ENCODE assay signal across 8 cellular contexts in the genomic region with DNA sequence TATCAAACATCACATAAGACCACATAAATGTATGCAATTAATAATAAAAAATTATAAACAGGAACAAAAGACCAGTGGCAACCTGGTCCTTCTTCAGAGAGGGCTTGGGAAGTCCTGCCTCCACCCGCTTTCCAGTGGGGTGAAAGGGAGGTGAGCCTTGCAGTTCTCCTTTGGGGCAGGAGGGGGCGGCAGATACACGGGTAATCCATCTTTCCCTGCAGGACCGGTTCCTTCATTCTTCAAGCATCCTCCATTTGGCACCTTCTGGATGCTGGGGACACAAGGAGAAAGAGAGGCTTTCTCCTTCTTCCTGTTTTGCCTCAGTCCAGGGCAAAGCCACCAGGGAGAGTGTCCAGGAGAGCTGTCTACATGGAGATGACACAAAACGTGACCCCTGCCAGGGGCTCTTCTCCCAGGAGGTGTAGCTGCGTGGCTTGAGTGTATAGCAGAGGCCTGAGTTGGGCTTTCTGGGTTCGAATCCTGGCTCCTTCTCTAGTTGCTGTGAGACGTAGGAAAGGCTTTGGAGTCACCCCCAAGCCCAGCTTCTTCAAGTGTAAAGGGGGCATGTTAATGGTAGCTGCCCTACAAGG. TPM values are rescaled to one million over a fixed set of nuclear protein-coding genes. Genes with fewer than 3 reads are reported as not detected.
DNase-seq lines count a peak whose midpoint lies in the region; ATAC-seq, FAIRE-seq and TF ChIP-seq lines count a peak whose summit lies in the region.

No MANE protein-coding gene starts in this region.

- H3K18ac ChIP-seq in H1 (ENCODE audit: extremely low read depth, low read length) = no peak overlapping the region

- H2AFZ ChIP-seq in H1 (ENCODE audit: low read length) = no peak overlapping the region

- peaks cover 2% of the 10 kb centered on the region for H3K4me1 Mint-ChIP-seq in activated CD8-positive, alpha-beta T cell treated with anti-CD3 and anti-CD28 coated beads for 36 hours (ENCODE audit: low read depth)
- H3K4me1 Mint-ChIP-seq in mesothelial cell of epicardium = peaks cover 3% of the 10 kb centered on the region

- no peak overlapping the region for H3K9ac ChIP-seq in H1 (replicated peaks in 1 of 4; ENCODE audit: extremely low read depth in 1 of 4, low read depth in 3 of 4, low read length in 3 of 4)

- TF ChIP-seq CTCF in activated CD8-positive, alpha-beta T cell treated with anti-CD3 and anti-CD28 coated beads for 36 hours (IDR thresholded peaks at IDR 0.05) = peak; percentile 95
- TF ChIP-seq CTCF in H1 (IDR thresholded peaks at IDR 0.05; ENCODE audit: control extremely low read depth in 1 of 3, insufficient read depth in 1 of 3, low read depth in 1 of 3, low read length in 3 of 3) (peak; percentile 83 to 96 (median 96)), mesothelial cell of epicardium (IDR thresholded peaks at IDR 0.05; ENCODE audit: unreplicated experiment) (peak; percentile 90)

- no peaks in the 10 kb centered on the region for H3K23me2 ChIP-seq in H1 (ENCODE audit: low read depth, low read length)

- POLR2A ChIA-PET in activated CD8-positive, alpha-beta T cell treated with anti-CD3 and anti-CD28 coated beads for 36 hours (lab: Charles Lee) = no interaction called here
- POLR2A ChIA-PET in H1 (lab: Charles Lee; ENCODE audit: partially characterized antibody) = no interaction called here

- no peak overlapping the region for H4K91ac ChIP-seq in H1 (replicated peaks; ENCODE audit: insufficient read length, low read length)

- H3K23ac ChIP-seq in H1 (ENCODE audit: insufficient read length) = no peak overlapping the region

- no peak for TF ChIP-seq EP300 in H1 (IDR thresholded peaks at IDR 0.05; ENCODE audit: borderline replicate concordance in 1 of 2, low read depth in 2 of 2, low read length in 2 of 2)

- DNase-seq in AG20443 (ENCODE audit: low spot score) = peak; percentile 90
- DNase-seq in H7 = peak; percentile 87
- peak; percentile 88 for DNase-seq in NCI-H82 (lab: John Stamatoyannopoulos, UW)
- peak; percentile 81 for DNase-seq in activated CD8-positive, alpha-beta T cell treated with anti-CD3 and anti-CD28 coated beads for 36 hours
- DNase-seq in H1 (ENCODE audit: low read depth in 1 of 2, low spot score in 2 of 2) = peak; percentile 51 to 95
- DNase-seq in mesothelial cell of epicardium (ENCODE audit: low spot score in 2 of 2, unreplicated experiment in 2 of 2) = peak; percentile 44 to 87
- DNase-seq in stimulated activated CD8-positive, alpha-beta memory T cell treated with anti-CD3 and anti-CD28 coated beads, Interleukin-4, amount 100 ng/mL, for 4 hours (ENCODE audit: low read depth in 2 of 2, low spot score in 1 of 2) = peak; percentile 48 to 59

- H4K20me1 ChIP-seq in H1 (replicated peaks in 1 of 2; ENCODE audit: control insufficient read depth in 1 of 2, insufficient read depth in 2 of 2, low read length in 2 of 2) = no peaks in the 10 kb centered on the region

- H2BK120ac ChIP-seq in H1 (replicated peaks; ENCODE audit: low read depth, low read length) = no peak overlapping the region

- no peak overlapping the region for H2BK5ac ChIP-seq in H1 (ENCODE audit: low read depth, low read length)

- no peaks in the 10 kb centered on the region for H3K4me1 ChIP-seq in H1 (replicated peaks in 1 of 4; ENCODE audit: control insufficient read depth in 3 of 4, insufficient read depth in 4 of 4, low read length in 3 of 4)

- H2AK5ac ChIP-seq in H1 (ENCODE audit: low read depth, low read length) = no peak overlapping the region

- no peak overlapping the region for H3K27ac ChIP-seq in H1 (ENCODE audit: low read depth, low read length)

- peaks cover 2% of the 10 kb centered on the region for H3K36me3 Mint-ChIP-seq in activated CD8-positive, alpha-beta T cell treated with anti-CD3 and anti-CD28 coated beads for 36 hours (ENCODE audit: low read depth)
- peaks cover 3% of the 10 kb centered on the region for H3K36me3 Mint-ChIP-seq in mesothelial cell of epicardium

- ATAC-seq in activated CD8-positive, alpha-beta T cell treated with anti-CD3 and anti-CD28 coated beads for 36 hours = peak; percentile 89
- no peak for ATAC-seq in GM21737 (IDR thresholded peaks at IDR 0.05; ENCODE audit: unreplicated experiment)

- no peak overlapping the region for H3K4me2 ChIP-seq in H1 (ENCODE audit: insufficient read depth in 1 of 2, low read depth in 2 of 2, low read length in 2 of 2)

- H3K4ac ChIP-seq in H1 (replicated peaks; ENCODE audit: insufficient read length, low read depth, low read length) = no peak overlapping the region

- H3K27me3 ChIP-seq in H7 (ENCODE audit: control insufficient read depth, insufficient read depth, low read length) (no peaks in the 10 kb centered on the region), H1 (replicated peaks in 1 of 4; ENCODE audit: control insufficient read depth in 3 of 4, extremely low read depth in 1 of 4, insufficient read depth in 3 of 4, low read length in 3 of 4) (no peaks in the 10 kb centered on the region)

- CTCF ChIA-PET in activated CD8-positive, alpha-beta T cell treated with anti-CD3 and anti-CD28 coated beads for 36 hours (lab: Charles Lee) = interaction anchor here (0.6 to 3.3 kb wide), 35 partner anchors 9 to 1247 kb away, joined by 3 to 19 read pairs (median 4); no protein-coding TSS in a partner anchor
- CTCF ChIA-PET in H1 (lab: Charles Lee; ENCODE audit: partially characterized antibody) = interaction anchor here (0.7 to 7.0 kb wide), 28 partner anchors 9 to 1016 kb away, joined by 3 to 70 read pairs (median 4); no protein-coding TSS in a partner anchor

- no peak overlapping the region for H3K4me3 Mint-ChIP-seq in activated CD8-positive, alpha-beta T cell treated with anti-CD3 and anti-CD28 coated beads for 36 hours
- H3K4me3 Mint-ChIP-seq in mesothelial cell of epicardium = no peak overlapping the region

- H2BK20ac ChIP-seq in H1 (ENCODE audit: low read length) = no peak overlapping the region

- H4K8ac ChIP-seq in H1 (ENCODE audit: extremely low read depth, insufficient read depth, low read length) = no peak overlapping the region

- no peak overlapping the region for H2BK12ac ChIP-seq in H1 (ENCODE audit: low read depth, low read length)

- FAIRE-seq in H1 (lab: Jason Lieb, UNC) = peak; percentile 58

- H2BK15ac ChIP-seq in H1 (ENCODE audit: low read length) = no peak overlapping the region

- intact Hi-C loops in activated CD8-positive, alpha-beta T cell treated with anti-CD3 and anti-CD28 coated beads for 36 hours (cut with micrococcal nuclease) = loop anchor here (10.0 kb wide), 1 partner anchor 989 kb away; no protein-coding TSS in a partner anchor

- H3K4me3 ChIP-seq in H7 (ENCODE audit: insufficient read depth, low read depth, low read length) = no peak overlapping the region
- H3K4me3 ChIP-seq in H1 (ENCODE audit: extremely low read depth in 1 of 4, insufficient read depth in 2 of 4, low read depth in 3 of 4, low read length in 4 of 4) = no peak overlapping the region

- no peak overlapping the region for H4K5ac ChIP-seq in H1 (ENCODE audit: insufficient read length, low read depth, low read length)

- no peaks in the 10 kb centered on the region for H3K79me1 ChIP-seq in H1 (ENCODE audit: low read depth, low read length)

- whole genome bisulfite sequencing in H1 (ENCODE audit: extremely low coverage in 1 of 2, insufficient coverage in 1 of 2, insufficient read length in 1 of 2, insufficient replicate concordance in 2 of 2, low coverage in 1 of 2, low lambda C conversion rate in 2 of 2, missing lambda C conversion rate in 1 of 2), 2 experiments = 40% methylated on average over 8 of the region's 8 CpGs; no CpG with 5 or more reads in 1 of the 2 experiments

- no peak overlapping the region for H3K27ac Mint-ChIP-seq in activated CD8-positive, alpha-beta T cell treated with anti-CD3 and anti-CD28 coated beads for 36 hours
- H3K27ac Mint-ChIP-seq in mesothelial cell of epicardium = no peak overlapping the region

- H3K36me3 ChIP-seq in H7 (replicated peaks; ENCODE audit: control insufficient read depth, insufficient read depth, low read length) (no peaks in the 10 kb centered on the region), H1 (ENCODE audit: control insufficient read depth in 2 of 4, insufficient read depth in 4 of 4, low read length in 3 of 4) (no peaks in the 10 kb centered on the region)

- TF ChIP-seq RAD21 in H1 (IDR thresholded peaks at IDR 0.05 in 1 of 2, conservative IDR thresholded peaks at IDR 0.05 in 1 of 2; ENCODE audit: low read depth in 2 of 2, low read length in 2 of 2) = peak; percentile 95 to 96

- H3K14ac ChIP-seq in H1 (ENCODE audit: insufficient read length) = no peak overlapping the region

- peaks cover 9% of the 10 kb centered on the region for H3K27me3 Mint-ChIP-seq in activated CD8-positive, alpha-beta T cell treated with anti-CD3 and anti-CD28 coated beads for 36 hours
- no peaks in the 10 kb centered on the region for H3K27me3 Mint-ChIP-seq in mesothelial cell of epicardium (ENCODE audit: low read depth)

- H3K56ac ChIP-seq in H1 (replicated peaks; ENCODE audit: insufficient read length, low read depth, low read length) = no peak overlapping the region

- H3K79me2 ChIP-seq in H1 (ENCODE audit: control insufficient read depth in 1 of 2, insufficient read depth in 2 of 2, low read length in 2 of 2) = no peaks in the 10 kb centered on the region

- H3K9me3 Mint-ChIP-seq in activated CD8-positive, alpha-beta T cell treated with anti-CD3 and anti-CD28 coated beads for 36 hours = peaks cover 3% of the 10 kb centered on the region
- peaks cover 10% of the 10 kb centered on the region for H3K9me3 Mint-ChIP-seq in mesothelial cell of epicardium

- no peak for TF ChIP-seq POLR2A in H1 (IDR thresholded peaks at IDR 0.05; ENCODE audit: control extremely low read depth in 1 of 2, low read depth in 2 of 2, low read length in 2 of 2)

- H3K9me3 ChIP-seq in H1 (ENCODE audit: insufficient read depth in 2 of 2, low read depth in 1 of 2, low read length in 1 of 2) = peaks cover 0 to 7% of the 10 kb centered on the region in 2 experiments; a peak in 2 of 4 replicates

TF ChIP-seq in H1, 55 proteins besides CTCF, POLR2A, EP300 and RAD21 (continues in another document):
- TF ChIP-seq BCL11A (IDR thresholded peaks at IDR 0.05; ENCODE audit: low read depth in 2 of 2, low read length in 2 of 2) (no peak), JUND (IDR thresholded peaks at IDR 0.05; ENCODE audit: low read length) (peak; percentile 53; the same call in 1 of the 2 replicates), POLR2AphosphoS5 (IDR thresholded peaks at IDR 0.05; ENCODE audit: low read depth, low read length) (no peak)

RNA-seq across cellular contexts. Expression of a gene that starts 23.2 kb away (rescaled TPM):
- 252 and 393 TPM in 2 replicates for total RNA-seq in H7 (2014; rRNA removed; shearing (Covaris generic))
- 1,000 to 10,000 TPM; 2,583 to 2,701 TPM for total RNA-seq in activated CD8-positive, alpha-beta T cell treated with anti-CD3 and anti-CD28 coated beads for 36 hours
- 2,089 and 2,151 TPM in 2 replicates for total RNA-seq in H1 (2021; fragmentation: NEBNext Ultra II Directional; extraction: Animal tissue kit (Norgen Biotek cat#: 25700))
- 3,704 and 4,387 TPM in 2 replicates for polyA plus RNA-seq in H1 (2011; rRNA removed)
- polyA plus RNA-seq in H1 (2011; cell fraction: cytosol; rRNA removed) = 2,748 TPM
- 1,651 TPM for polyA plus RNA-seq in H1 (2011; cell fraction: nucleus; rRNA removed)
- polyA plus RNA-seq in H1 (2012, experiment 1 of 2) = 1,981 to 3,990 TPM (median 2,946 TPM) in 4 replicates
- polyA plus RNA-seq in H1 (2012, experiment 2 of 2) = 11,458 TPM
- polyA plus RNA-seq in H1 (2013, experiment 1 of 2) = 3,955 TPM
- 3,734 TPM for polyA plus RNA-seq in H1 (2013, experiment 2 of 2)
- polyA minus RNA-seq in H1 (2011; rRNA and poly(A)+ RNA removed) = 238 and 353 TPM in 2 replicates
- polyA minus RNA-seq in H1 (2011; cell fraction: cytosol; rRNA and poly(A)+ RNA removed) = 4,450 TPM
- 579 TPM for polyA minus RNA-seq in H1 (2011; cell fraction: nucleus; rRNA and poly(A)+ RNA removed)
- total RNA-seq in mesothelial cell of epicardium = 1,296 to 1,333 TPM (median 1,329 TPM) in 3 replicates
